8 cellular contexts compared by ENCODE assay signal in the genomic region with DNA sequence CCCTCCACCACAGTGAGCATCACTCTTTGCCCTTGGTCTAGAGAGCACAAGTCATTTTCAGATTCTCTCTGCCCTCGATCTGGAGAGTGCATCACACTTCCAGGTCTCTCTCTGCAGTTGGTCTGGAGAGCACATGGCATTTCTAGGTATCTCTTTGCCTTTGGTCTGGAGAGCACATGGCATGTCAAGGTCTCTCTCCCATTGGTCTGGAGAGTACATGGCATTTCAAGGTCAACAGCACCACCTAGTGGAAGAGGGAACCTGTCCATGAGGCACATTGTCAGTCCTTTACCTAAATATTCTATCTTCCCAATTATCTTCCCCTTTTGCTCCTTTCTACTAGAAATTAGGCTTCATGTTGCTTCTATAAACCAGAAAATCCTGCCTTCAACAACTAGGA.
DNase-seq lines count a peak whose midpoint lies in the region; ATAC-seq and TF ChIP-seq lines count a peak whose summit lies in the region.

No MANE protein-coding gene starts in this region.

- TF ChIP-seq POLR2A in gastrocnemius medialis (IDR thresholded peaks at IDR 0.05) = no peak

- no peaks in the 10 kb centered on the region for H3K9me2 ChIP-seq in Karpas-422 (replicated peaks; ENCODE audit: insufficient read depth, low read length)

- H3K36me3 ChIP-seq in Karpas-422 (ENCODE audit: insufficient read depth, low read length) (no peaks in the 10 kb centered on the region), gastrocnemius medialis (no peaks in the 10 kb centered on the region)

- peak; percentile 23 for DNase-seq in SIG-M5 treated with dmso at 0.1 percent for 504 hours (lab: John Stamatoyannopoulos, UW; ENCODE audit: unreplicated experiment)
- no peak for DNase-seq in SIG-M5 (lab: John Stamatoyannopoulos, UW)
- DNase-seq in Karpas-422 = peak; percentile 89
- DNase-seq in activated CD4-positive, alpha-beta T cell treated with anti-CD3 and anti-CD28 coated beads, Interleukin-2, amount 50 U/mL, for 48 hours = peak; percentile 1 to 11
- DNase-seq in memory B cell (ENCODE audit: low spot score in 2 of 2) = peak; percentile 44 to 49
- DNase-seq in natural killer cell treated with Interleukin-12 subunit alpha and Interleukin-12 subunit beta and Interleukin-15 and Interleukin-18, amount 100 ng/mL, for 72 hours (ENCODE audit: low spot score) = no peak
- DNase-seq in gastrocnemius medialis = no peak

- H3K9me3 Mint-ChIP-seq in memory B cell = peaks cover 4% of the 10 kb centered on the region
- peaks cover 23% of the 10 kb centered on the region for H3K9me3 Mint-ChIP-seq in natural killer cell treated with Interleukin-12 subunit alpha and Interleukin-12 subunit beta and Interleukin-15 and Interleukin-18, amount 100 ng/mL, for 72 hours

- H3K4me1 Mint-ChIP-seq in memory B cell = peaks cover 3% of the 10 kb centered on the region
- no peaks in the 10 kb centered on the region for H3K4me1 Mint-ChIP-seq in natural killer cell treated with Interleukin-12 subunit alpha and Interleukin-12 subunit beta and Interleukin-15 and Interleukin-18, amount 100 ng/mL, for 72 hours (ENCODE audit: low read depth in 2 of 2)

- no peak overlapping the region for H2AFZ ChIP-seq in Karpas-422 (ENCODE audit: low read length)

- no peaks in the 10 kb centered on the region for H4K20me1 ChIP-seq in Karpas-422 (ENCODE audit: insufficient read depth, low read depth, low read length)

- H3K9ac ChIP-seq in Karpas-422 (ENCODE audit: low read length) = no peak overlapping the region

- H3K27ac Mint-ChIP-seq in memory B cell = no peak overlapping the region
- H3K27ac Mint-ChIP-seq in natural killer cell treated with Interleukin-12 subunit alpha and Interleukin-12 subunit beta and Interleukin-15 and Interleukin-18, amount 100 ng/mL, for 72 hours = no peak overlapping the region

- H3K79me2 ChIP-seq in Karpas-422 (ENCODE audit: low read length) = no peaks in the 10 kb centered on the region

- ATAC-seq in GM21526 (IDR thresholded peaks at IDR 0.05; ENCODE audit: low FRiP score, unreplicated experiment) (peak; percentile 89), memory B cell (ENCODE audit: low read depth) (peak; percentile 54), gastrocnemius medialis (no peak)
- ATAC-seq in natural killer cell treated with Interleukin-12 subunit alpha and Interleukin-12 subunit beta and Interleukin-15 and Interleukin-18, amount 100 ng/mL, for 72 hours = no peak

- H3K4me2 ChIP-seq in Karpas-422 (ENCODE audit: low read depth, low read length, poor library complexity, severe bottlenecking) = no peak overlapping the region

- no peak for TF ChIP-seq CTCF in gastrocnemius medialis (IDR thresholded peaks at IDR 0.05 in 4 of 5, conservative IDR thresholded peaks at IDR 0.05 in 1 of 5)

- no peaks in the 10 kb centered on the region for H3K36me3 Mint-ChIP-seq in memory B cell
- no peaks in the 10 kb centered on the region for H3K36me3 Mint-ChIP-seq in natural killer cell treated with Interleukin-12 subunit alpha and Interleukin-12 subunit beta and Interleukin-15 and Interleukin-18, amount 100 ng/mL, for 72 hours

- peaks cover 23% of the 10 kb centered on the region for H3K9me3 ChIP-seq in Karpas-422 (ENCODE audit: low read length)
- no peaks in the 10 kb centered on the region for H3K9me3 ChIP-seq in gastrocnemius medialis

- H3K4me1 ChIP-seq in Karpas-422 (ENCODE audit: low read length) (no peaks in the 10 kb centered on the region), gastrocnemius medialis (no peaks in the 10 kb centered on the region)

- intact Hi-C loops in gastrocnemius medialis (cut with DNase I; ENCODE audit: low total_unique reads) = no loop called here

- H3K27me3 ChIP-seq in Karpas-422 (ENCODE audit: low read length) = no peaks in the 10 kb centered on the region
- H3K27me3 ChIP-seq in gastrocnemius medialis = no peaks in the 10 kb centered on the region

- H3K27me3 Mint-ChIP-seq in memory B cell = peaks cover 2% of the 10 kb centered on the region
- H3K27me3 Mint-ChIP-seq in natural killer cell treated with Interleukin-12 subunit alpha and Interleukin-12 subunit beta and Interleukin-15 and Interleukin-18, amount 100 ng/mL, for 72 hours = no peaks in the 10 kb centered on the region

- no peak overlapping the region for H3K27ac ChIP-seq in Karpas-422 (ENCODE audit: low read length)
- H3K27ac ChIP-seq in gastrocnemius medialis = no peak overlapping the region

- in situ Hi-C loops in gastrocnemius medialis (cut with MboI; ENCODE audit: low sequenced_read_pairs in 4 of 4) = loop anchor here in 1 of 4 donors (25.0 kb wide), 1 partner anchor 97 kb away; no protein-coding TSS in a partner anchor

- H3K4me3 Mint-ChIP-seq in memory B cell = no peak overlapping the region
- H3K4me3 Mint-ChIP-seq in natural killer cell treated with Interleukin-12 subunit alpha and Interleukin-12 subunit beta and Interleukin-15 and Interleukin-18, amount 100 ng/mL, for 72 hours = no peak overlapping the region

- H3K4me3 ChIP-seq in Karpas-422 (ENCODE audit: low read length) (no peak overlapping the region), gastrocnemius medialis (no peak overlapping the region)

Comparison
In these comparisons a context has a peak if more than half of its experiments do, and no peak if none do; other contexts are left out.
1. DNase-seq: peak in SIG-M5 treated with dmso at 0.1 percent for 504 hours (single experiment), Karpas-422 (single experiment), activated CD4-positive, alpha-beta T cell treated with anti-CD3 and anti-CD28 coated beads, Interleukin-2, amount 50 U/mL, for 48 hours (2 of 2) and memory B cell (2 of 2); none in SIG-M5 (single experiment), natural killer cell treated with Interleukin-12 subunit alpha and Interleukin-12 subunit beta and Interleukin-15 and Interleukin-18, amount 100 ng/mL, for 72 hours (single experiment) and gastrocnemius medialis (0 of 2).
2. ATAC-seq: peak in GM21526 (single experiment) and memory B cell (single experiment); none in natural killer cell treated with Interleukin-12 subunit alpha and Interleukin-12 subunit beta and Interleukin-15 and Interleukin-18, amount 100 ng/mL, for 72 hours (0 of 2) and gastrocnemius medialis (0 of 2).